ENCODE assay signal across 15 cellular contexts in genomic region chr12:76757694-76758093, GRCh38. TPM values are rescaled to one million over a fixed set of nuclear protein-coding genes. Genes with fewer than 3 reads are reported as not detected.
DNase-seq lines count a peak whose midpoint lies in the region; ATAC-seq, FAIRE-seq and TF ChIP-seq lines count a peak whose summit lies in the region.
"Had no signal": no experiment of that assay in that cellular context is flagged by ENCODE, and none has a peak within 500 bp of the region (broad histone marks: within the 10 kb centered on the region; RNA-seq: fewer than 3 reads in every experiment).

No MANE protein-coding gene starts in this region.

- FAIRE-seq in HTR-8/SVneo (lab: Jason Lieb, UNC) (peak; percentile 33), bronchial epithelial cell (lab: Jason Lieb, UNC) (peak; percentile 86)

- H3K27me3 ChIP-seq in bronchial epithelial cell (ENCODE audit: control insufficient read depth, insufficient read depth, low read length) (no peaks in the 10 kb centered on the region), kidney epithelial cell (ENCODE audit: control insufficient read depth, insufficient read depth, low read length) (no peaks in the 10 kb centered on the region)

- peaks cover 14% of the 10 kb centered on the region for H3K27me3 Mint-ChIP-seq in activated T-helper 1 cell treated with anti-CD3 and anti-CD28 coated beads, Interleukin-12 subunit alpha, Interleukin-12 subunit beta, Interleukin-2, Interleukin-4 antibody, amounts not matched to agents 30 ng/mL and 10 ng/mL and 1 ng/mL, durations not matched to agents 14 hours and 24 hours and 36 hours (ENCODE audit: insufficient read depth)
- H3K27me3 Mint-ChIP-seq in stimulated activated memory B cell treated with anti-CD40 and anti-IgM and Interleukin-4, amounts not matched to agents 10 μg/mL and 1 μg/mL and 100 μg/mL, for 72 hours = no peaks in the 10 kb centered on the region

- no peaks in the 10 kb centered on the region for H3K9me3 Mint-ChIP-seq in activated T-helper 1 cell treated with anti-CD3 and anti-CD28 coated beads, Interleukin-12 subunit alpha, Interleukin-12 subunit beta, Interleukin-2, Interleukin-4 antibody, amounts not matched to agents 30 ng/mL and 10 ng/mL and 1 ng/mL, durations not matched to agents 14 hours and 24 hours and 36 hours
- peaks cover 3% of the 10 kb centered on the region for H3K9me3 Mint-ChIP-seq in stimulated activated memory B cell treated with anti-CD40 and anti-IgM and Interleukin-4, amounts not matched to agents 10 μg/mL and 1 μg/mL and 100 μg/mL, for 72 hours
- H3K9me3 Mint-ChIP-seq: CD4-positive, CD25-positive, alpha-beta regulatory T cell had no signal

- intact Hi-C loops in activated T-helper 1 cell treated with anti-CD3 and anti-CD28 coated beads, Interleukin-12 subunit alpha, Interleukin-12 subunit beta, Interleukin-2, Interleukin-4 antibody, amounts not matched to agents 30 ng/mL and 10 ng/mL and 1 ng/mL, durations not matched to agents 14 hours and 24 hours and 36 hours (cut with micrococcal nuclease) = no loop called here

- H3K36me3 ChIP-seq in bronchial epithelial cell (ENCODE audit: control insufficient read depth, insufficient read depth, low read length) (no peaks in the 10 kb centered on the region), kidney epithelial cell (ENCODE audit: control insufficient read depth, insufficient read depth, low read length) (no peaks in the 10 kb centered on the region)

- DNase-seq in AG20443 (ENCODE audit: low spot score) (peak; percentile 23), HTR-8/SVneo (ENCODE audit: insufficient read length, low spot score) (no peak), bronchial epithelial cell (ENCODE audit: low read depth) (peak; percentile 17), kidney epithelial cell (ENCODE audit: low read depth) (peak; percentile 14), AG08396 (ENCODE audit: low spot score) (no peak)
- DNase-seq in activated T-helper 1 cell treated with anti-CD3 and anti-CD28 coated beads, Interleukin-12 subunit alpha, Interleukin-12 subunit beta, Interleukin-2, Interleukin-4 antibody, amounts not matched to agents 30 ng/mL and 10 ng/mL and 1 ng/mL, durations not matched to agents 14 hours and 24 hours and 36 hours (ENCODE audit: low spot score) = no peak
- DNase-seq: Calu3; CD4-positive, CD25-positive, alpha-beta regulatory T cell; GDM1; NCI-H226; NCI-H526 treated with DMSO at 0.1 percent for 48 hours had no signal

- TF ChIP-seq CTCF in bronchial epithelial cell (IDR thresholded peaks at IDR 0.05; ENCODE audit: insufficient read depth, low read length, severe bottlenecking) (no peak), kidney epithelial cell (IDR thresholded peaks at IDR 0.05; ENCODE audit: insufficient read depth, low read length, poor library complexity, severe bottlenecking) (no peak)

- H3K4me3 Mint-ChIP-seq in activated T-helper 1 cell treated with anti-CD3 and anti-CD28 coated beads, Interleukin-12 subunit alpha, Interleukin-12 subunit beta, Interleukin-2, Interleukin-4 antibody, amounts not matched to agents 30 ng/mL and 10 ng/mL and 1 ng/mL, durations not matched to agents 14 hours and 24 hours and 36 hours = no peak overlapping the region
- no peak overlapping the region for H3K4me3 Mint-ChIP-seq in stimulated activated memory B cell treated with anti-CD40 and anti-IgM and Interleukin-4, amounts not matched to agents 10 μg/mL and 1 μg/mL and 100 μg/mL, for 72 hours

- no peaks in the 10 kb centered on the region for H3K36me3 Mint-ChIP-seq in activated T-helper 1 cell treated with anti-CD3 and anti-CD28 coated beads, Interleukin-12 subunit alpha, Interleukin-12 subunit beta, Interleukin-2, Interleukin-4 antibody, amounts not matched to agents 30 ng/mL and 10 ng/mL and 1 ng/mL, durations not matched to agents 14 hours and 24 hours and 36 hours (ENCODE audit: low read depth)
- no peaks in the 10 kb centered on the region for H3K36me3 Mint-ChIP-seq in stimulated activated memory B cell treated with anti-CD40 and anti-IgM and Interleukin-4, amounts not matched to agents 10 μg/mL and 1 μg/mL and 100 μg/mL, for 72 hours
- H3K36me3 Mint-ChIP-seq: CD4-positive, CD25-positive, alpha-beta regulatory T cell had no signal

- H3K4me1 Mint-ChIP-seq in activated T-helper 1 cell treated with anti-CD3 and anti-CD28 coated beads, Interleukin-12 subunit alpha, Interleukin-12 subunit beta, Interleukin-2, Interleukin-4 antibody, amounts not matched to agents 30 ng/mL and 10 ng/mL and 1 ng/mL, durations not matched to agents 14 hours and 24 hours and 36 hours (ENCODE audit: low read depth) = no peaks in the 10 kb centered on the region
- H3K4me1 Mint-ChIP-seq in stimulated activated memory B cell treated with anti-CD40 and anti-IgM and Interleukin-4, amounts not matched to agents 10 μg/mL and 1 μg/mL and 100 μg/mL, for 72 hours = peaks cover under 1% of the 10 kb centered on the region

- H3K27ac Mint-ChIP-seq in activated T-helper 1 cell treated with anti-CD3 and anti-CD28 coated beads, Interleukin-12 subunit alpha, Interleukin-12 subunit beta, Interleukin-2, Interleukin-4 antibody, amounts not matched to agents 30 ng/mL and 10 ng/mL and 1 ng/mL, durations not matched to agents 14 hours and 24 hours and 36 hours = no peak overlapping the region
- no peak overlapping the region for H3K27ac Mint-ChIP-seq in stimulated activated memory B cell treated with anti-CD40 and anti-IgM and Interleukin-4, amounts not matched to agents 10 μg/mL and 1 μg/mL and 100 μg/mL, for 72 hours

- no peak overlapping the region for H3K4me3 ChIP-seq in bronchial epithelial cell (ENCODE audit: low read depth, low read length)
- H3K4me3 ChIP-seq in kidney epithelial cell (ENCODE audit: low read depth, low read length) = no peak overlapping the region
- H3K4me3 ChIP-seq: SK-N-MC had no signal

- ATAC-seq in GM19328 (IDR thresholded peaks at IDR 0.05; ENCODE audit: unreplicated experiment) = no peak
- no peak for ATAC-seq in stimulated activated memory B cell treated with anti-CD40 and anti-IgM and Interleukin-4, amounts not matched to agents 10 μg/mL and 1 μg/mL and 100 μg/mL, for 72 hours
- ATAC-seq: HCT116 had no signal

RNA-seq across cellular contexts. Expression of gene ZDHHC17, which starts 6.2 kb away (rescaled TPM):
- 26.1 and 30.7 TPM in 2 replicates for total RNA-seq in bronchial epithelial cell
- total RNA-seq in kidney epithelial cell = 29.6 and 30.0 TPM in 2 replicates
- total RNA-seq in activated T-helper 1 cell treated with anti-CD3 and anti-CD28 coated beads, Interleukin-12 subunit alpha, Interleukin-12 subunit beta, Interleukin-2, Interleukin-4 antibody, amounts not matched to agents 30 ng/mL and 10 ng/mL and 1 ng/mL, durations not matched to agents 14 hours and 24 hours and 36 hours = 23.3 and 32.3 TPM in 2 replicates

Comparison
In these comparisons a context has a peak if more than half of its experiments do, and no peak if none do; other contexts are left out.
1. DNase-seq: peak in AG20443 (single experiment), bronchial epithelial cell (single experiment) and kidney epithelial cell (single experiment); none in HTR-8/SVneo (single experiment), activated T-helper 1 cell treated with anti-CD3 and anti-CD28 coated beads, Interleukin-12 subunit alpha, Interleukin-12 subunit beta, Interleukin-2, Interleukin-4 antibody, amounts not matched to agents 30 ng/mL and 10 ng/mL and 1 ng/mL, durations not matched to agents 14 hours and 24 hours and 36 hours (single experiment) and AG08396 (single experiment).